ENCODE assay signal across 9 cellular contexts in genomic region chr11:121589946-121590537, GRCh38.
DNase-seq lines count a peak whose midpoint lies in the region; ATAC-seq, FAIRE-seq and TF ChIP-seq lines count a peak whose summit lies in the region.
"Had no signal": no experiment of that assay in that cellular context is flagged by ENCODE, and none has a peak within 500 bp of the region (broad histone marks: within the 10 kb centered on the region; RNA-seq: fewer than 3 reads in every experiment).

No MANE protein-coding gene starts in this region.

- no peaks in the 10 kb centered on the region for H3K9me3 Mint-ChIP-seq in neural crest cell

- peak overlapping the region; percentile 68 for H3K27ac Mint-ChIP-seq in neural crest cell (ENCODE audit: unreplicated experiment)

- H3K4me1 ChIP-seq in HepG2 (ENCODE audit: insufficient read depth, low read length) = no peaks in the 10 kb centered on the region

- no peak for TF ChIP-seq POLR2A in HepG2 (IDR thresholded peaks at IDR 0.05; ENCODE audit: insufficient read depth in 1 of 2, low read depth in 2 of 2, low read length in 2 of 2)

- DNase-seq in NOMO-1 (lab: John Stamatoyannopoulos, UW; ENCODE audit: unreplicated experiment in 2 of 2) (peak; percentile 86 to 95), neural crest cell (ENCODE audit: low read depth, low spot score) (no peak), HepG2 (ENCODE audit: low spot score) (no peak), HuH-7.5 (ENCODE audit: low spot score) (no peak), cerebellar nuclear complex (lab: John Stamatoyannopoulos, UW) (no peak)
- DNase-seq: right cardiac atrium had no signal

- H3K36me3 Mint-ChIP-seq in neural crest cell (ENCODE audit: low read depth) = peaks cover 2% of the 10 kb centered on the region

- no peaks in the 10 kb centered on the region; the same call in none of the 2 replicates for H4K20me1 ChIP-seq in HepG2 (ENCODE audit: insufficient read depth, low read length)

- H3K27me3 Mint-ChIP-seq in neural crest cell (ENCODE audit: low read depth) = no peaks in the 10 kb centered on the region

- in situ Hi-C loops in HepG2 (cut with HindIII; ENCODE audit: extremely low pct_ligation_motif_present, low pct_unique_long_range_greater_than_20kb) = loop anchor here (5.0 to 10.0 kb wide), 2 partner anchors 273 to 345 kb away; no protein-coding TSS in a partner anchor

- TF ChIP-seq CTCF in neural crest cell (conservative IDR thresholded peaks at IDR 0.05) (no peak), HepG2 (CRISPR knock-in tag; IDR thresholded peaks at IDR 0.05) (no peak)

- CTCF ChIA-PET in HepG2 (lab: Yijun Ruan, JAX; ENCODE audit: low intra/inter-chr PET ratio, low total read pairs) = interaction anchor here (2.1 to 4.5 kb wide), 2 partner anchors 271 to 340 kb away, joined by 10 to 27 read pairs; no protein-coding TSS in a partner anchor

- no peak overlapping the region for H2AFZ ChIP-seq in HepG2 (ENCODE audit: low read length)

- TF ChIP-seq RAD21 in HepG2 (CRISPR knock-in tag; IDR thresholded peaks at IDR 0.05) = no peak

- H3K27ac ChIP-seq in HepG2 (ENCODE audit: extremely low read length, insufficient read depth, low read length) = no peak overlapping the region

- no peak overlapping the region for H3K9ac ChIP-seq in HepG2 (ENCODE audit: insufficient read depth, low read depth, low read length)

- FAIRE-seq in HepG2 (lab: Jason Lieb, UNC) = no peak
- FAIRE-seq: endometrium had no signal

- intact Hi-C loops in HepG2 (cut with micrococcal nuclease; ENCODE audit: unreplicated experiment) = loop anchor here (2.0 kb wide), 1 partner anchor 341 kb away; no protein-coding TSS in a partner anchor

- 95% methylated on average over 5 of the region's 5 CpGs for WGBS in HepG2 (ENCODE audit: low lambda C conversion rate)

- no peak for TF ChIP-seq EP300 in HepG2 (IDR thresholded peaks at IDR 0.05; ENCODE audit: low read depth in 2 of 2, low read length in 2 of 2)
- no peak for TF ChIP-seq EP300 in HepG2 (CRISPR knock-in tag; IDR thresholded peaks at IDR 0.05; ENCODE audit: borderline replicate concordance)

- POLR2A ChIA-PET in HepG2 (lab: Yijun Ruan, JAX) = no interaction called here

- H3K4me3 ChIP-seq in HepG2 (replicated peaks in 1 of 3; ENCODE audit: insufficient read depth in 1 of 3, low read depth in 2 of 3, low read length in 3 of 3) = no peak overlapping the region

- H3K4me3 Mint-ChIP-seq in neural crest cell = no peak overlapping the region

- no peaks in the 10 kb centered on the region for H3K9me3 ChIP-seq in HepG2 (ENCODE audit: low read length)

- H3K4me1 Mint-ChIP-seq in neural crest cell = peaks cover 19% of the 10 kb centered on the region

- BruUV-seq in HepG2 (replicated peaks; lab: Mats Ljungman, UMichigan) = no TSS peak

- peaks cover 49 to 92% of the 10 kb centered on the region in 2 experiments for H3K36me3 ChIP-seq in HepG2 (replicated peaks in 1 of 2; ENCODE audit: control insufficient read depth in 1 of 2, insufficient read depth in 2 of 2, low read length in 2 of 2)

- ATAC-seq in GM18909 (IDR thresholded peaks at IDR 0.05; ENCODE audit: poor library complexity, unreplicated experiment) (peak; percentile 86), HG02610 (IDR thresholded peaks at IDR 0.05; ENCODE audit: unreplicated experiment) (peak; percentile 88), HepG2 (no peak)

- no peak overlapping the region for H3K4me2 ChIP-seq in HepG2 (ENCODE audit: low read depth, low read length)

- H3K79me2 ChIP-seq in HepG2 (ENCODE audit: insufficient read depth, low read length) = no peaks in the 10 kb centered on the region

- no peaks in the 10 kb centered on the region for H3K27me3 ChIP-seq in HepG2 (ENCODE audit: control insufficient read depth in 1 of 2, insufficient read depth in 2 of 2, low read length in 2 of 2)

TF ChIP-seq in HepG2, 621 proteins besides CTCF, POLR2A, EP300 and RAD21:
- TF ChIP-seq HOXD1 (CRISPR knock-in tag; IDR thresholded peaks at IDR 0.05) = no peak
- no peak for TF ChIP-seq XRCC5 (optimal IDR thresholded peaks at IDR 0.05; ENCODE audit: low read length)
- no peak for TF ChIP-seq NCOA1 (CRISPR knock-in tag; IDR thresholded peaks at IDR 0.05)
- no peak for TF ChIP-seq ZNF34 (CRISPR knock-in tag; IDR thresholded peaks at IDR 0.05; ENCODE audit: borderline replicate concordance)
- no peak for TF ChIP-seq PHF5A (CRISPR knock-in tag; IDR thresholded peaks at IDR 0.05; ENCODE audit: low read depth, unreplicated experiment)
- TF ChIP-seq ZNF383 (CRISPR knock-in tag; IDR thresholded peaks at IDR 0.05; ENCODE audit: borderline replicate concordance) = no peak
- no peak for TF ChIP-seq ZZZ3 (CRISPR knock-in tag; IDR thresholded peaks at IDR 0.05; ENCODE audit: borderline replicate concordance)
- TF ChIP-seq GABPB1 (CRISPR knock-in tag; IDR thresholded peaks at IDR 0.05) = no peak
- no peak for TF ChIP-seq ZBTB7B (CRISPR knock-in tag; IDR thresholded peaks at IDR 0.05)
- TF ChIP-seq TARDBP (CRISPR knock-in tag; IDR thresholded peaks at IDR 0.05) = no peak
- TF ChIP-seq ATF3 (CRISPR knock-in tag; IDR thresholded peaks at IDR 0.05) = no peak
TF ChIP-seq in HepG2: peak in this region for 0.

Comparison
In these comparisons a context has a peak if more than half of its experiments do, and no peak if none do; other contexts are left out.
1. DNase-seq: peak in NOMO-1 (2 of 2); none in neural crest cell (single experiment), HepG2 (single experiment), HuH-7.5 (single experiment) and cerebellar nuclear complex (0 of 2).